ENCODE assay signal across 21 cellular contexts in genomic region chr2:32617790-32618189, GRCh38.
"Had no signal": no experiment of that assay in that cellular context is flagged by ENCODE, and none has a peak within 500 bp of the region (broad histone marks: within the 10 kb centered on the region; RNA-seq: fewer than 3 reads in every experiment).

No MANE protein-coding gene starts in this region.

- H3K4me1 ChIP-seq: colonic mucosa, pancreas, testis had no signal

- H3K9me3 ChIP-seq: colonic mucosa, esophagus muscularis mucosa, pancreas, testis, upper lobe of left lung had no signal

- ATAC-seq: activated naive CD4-positive, alpha-beta T cell treated with anti-CD3 and anti-CD28 coated beads, Interleukin-2, amount 50 U/mL, for 72 hours; activated T-cell treated with anti-CD3 and anti-CD28 coated beads, Interleukin-2, amount 50 U/mL, for 72 hours; effector memory CD8-positive, alpha-beta T cell; right cardiac atrium; stimulated activated effector memory CD8-positive, alpha-beta T cell treated with anti-CD3 and anti-CD28 coated beads, Interleukin-12 subunit alpha, Interleukin-12 subunit beta, amount 100 ng/mL, for 72 hours; T-cell had no signal

- H3K27me3 Mint-ChIP-seq: activated CD4-positive, alpha-beta memory T cell treated with anti-CD3 and anti-CD28 coated beads for 36 hours; central memory CD8-positive, alpha-beta T cell; effector memory CD8-positive, alpha-beta T cell; T-cell had no signal

- H3K27ac Mint-ChIP-seq: activated CD4-positive, alpha-beta memory T cell treated with anti-CD3 and anti-CD28 coated beads for 36 hours; activated naive CD4-positive, alpha-beta T cell treated with anti-CD3 and anti-CD28 coated beads, Interleukin-2, amount 50 U/mL, for 72 hours; activated T-cell treated with anti-CD3 and anti-CD28 coated beads, Interleukin-2, amount 50 U/mL, for 72 hours; effector memory CD8-positive, alpha-beta T cell; nephron progenitor cell had no signal

- H3K27ac ChIP-seq: colonic mucosa, dorsolateral prefrontal cortex, esophagus muscularis mucosa, pancreas, testis had no signal

- H3K4me3 ChIP-seq: colonic mucosa, dorsolateral prefrontal cortex, esophagus muscularis mucosa, pancreas, testis, upper lobe of left lung had no signal

- H3K9me3 Mint-ChIP-seq: activated CD4-positive, alpha-beta memory T cell treated with anti-CD3 and anti-CD28 coated beads for 36 hours; activated naive CD4-positive, alpha-beta T cell treated with anti-CD3 and anti-CD28 coated beads, Interleukin-2, amount 50 U/mL, for 72 hours; activated T-cell treated with anti-CD3 and anti-CD28 coated beads, Interleukin-2, amount 50 U/mL, for 72 hours; central memory CD8-positive, alpha-beta T cell; effector memory CD8-positive, alpha-beta T cell; nephron progenitor cell; stimulated activated effector memory CD8-positive, alpha-beta T cell treated with anti-CD3 and anti-CD28 coated beads, Interleukin-12 subunit alpha, Interleukin-12 subunit beta, amount 100 ng/mL, for 72 hours; T-cell had no signal

- H3K4me3 Mint-ChIP-seq: activated CD4-positive, alpha-beta memory T cell treated with anti-CD3 and anti-CD28 coated beads for 36 hours; activated T-cell treated with anti-CD3 and anti-CD28 coated beads, Interleukin-2, amount 50 U/mL, for 72 hours; central memory CD8-positive, alpha-beta T cell; effector memory CD8-positive, alpha-beta T cell; nephron progenitor cell; stimulated activated effector memory CD8-positive, alpha-beta T cell treated with anti-CD3 and anti-CD28 coated beads, Interleukin-12 subunit alpha, Interleukin-12 subunit beta, amount 100 ng/mL, for 72 hours; T-cell had no signal

- H3K27me3 ChIP-seq: colonic mucosa, dorsolateral prefrontal cortex, esophagus muscularis mucosa, pancreas, testis, upper lobe of left lung had no signal

- H3K4me1 Mint-ChIP-seq: central memory CD8-positive, alpha-beta T cell; nephron progenitor cell; stimulated activated effector memory CD8-positive, alpha-beta T cell treated with anti-CD3 and anti-CD28 coated beads, Interleukin-12 subunit alpha, Interleukin-12 subunit beta, amount 100 ng/mL, for 72 hours; T-cell had no signal

- DNase-seq: activated CD4-positive, alpha-beta memory T cell treated with anti-CD3 and anti-CD28 coated beads for 36 hours; activated CD4-positive, alpha-beta T cell treated with anti-CD3 and anti-CD28 coated beads for 1 hour; activated effector memory CD4-positive, alpha-beta T cell treated with Interleukin-2 at 50 U/mL for 16 hours; activated T-cell treated with anti-CD3 and anti-CD28 coated beads, Interleukin-2, amount 50 U/mL, for 72 hours; colonic mucosa; dorsolateral prefrontal cortex; effector memory CD8-positive, alpha-beta T cell; glutamatergic neuron; hypothalamus; mesenchymal stem cell; nephron progenitor cell; pancreas; right cardiac atrium; stimulated activated CD4-positive, alpha-beta T cell treated with anti-CD3 and anti-CD28 coated beads, Interleukin-2, amount 100 ng/mL, for 24 hours; T-cell; testis; upper lobe of left lung had no signal
